ENCODE assay signal across 14 cellular contexts in the genomic region with DNA sequence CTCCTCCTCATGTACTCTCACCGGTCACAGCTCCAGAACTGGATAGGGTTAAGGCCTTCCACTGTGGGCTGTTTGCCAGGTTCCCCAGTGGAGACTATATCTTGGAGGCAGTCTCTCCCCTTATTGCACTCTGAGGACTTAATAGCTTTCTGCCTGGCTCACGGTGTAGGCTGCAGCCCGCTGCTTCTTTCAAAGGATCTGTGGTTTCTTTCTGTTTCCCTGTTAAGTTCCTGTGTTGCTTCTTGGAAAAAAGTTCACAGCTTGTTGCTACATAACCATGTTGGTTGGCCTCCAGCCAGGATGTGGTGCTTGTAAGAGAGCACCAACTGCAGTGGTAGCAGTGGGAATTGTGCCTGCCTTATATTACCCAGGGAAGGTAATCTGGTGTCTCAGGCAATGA. TPM values are rescaled to one million over a fixed set of nuclear protein-coding genes. Genes with fewer than 3 reads are reported as not detected.
A peak's percentile ranks its signal among the peaks of the same experiment; 100 is the strongest.
DNase-seq lines count a peak whose midpoint lies in the region; ATAC-seq and TF ChIP-seq lines count a peak whose summit lies in the region.
"Had no signal": no experiment of that assay in that cellular context is flagged by ENCODE, and none has a peak within 500 bp of the region (broad histone marks: within the 10 kb centered on the region; RNA-seq: fewer than 3 reads in every experiment).

No MANE protein-coding gene starts in this region.

- in situ Hi-C loops in astrocyte of the cerebellum (cut with HindIII; ENCODE audit: low sequenced_read_pairs), result no loop called here

- no peak for TF ChIP-seq POLR2A in thyroid gland (IDR thresholded peaks at IDR 0.05)

- TF ChIP-seq CTCF in astrocyte of the cerebellum (IDR thresholded peaks at IDR 0.05; ENCODE audit: low read depth, low read length, missing control alignments) (no peak), thyroid gland (IDR thresholded peaks at IDR 0.05) (no peak)

- no peak overlapping the region for H3K4me3 ChIP-seq in astrocyte of the cerebellum (ENCODE audit: low read depth, low read length)
- no peak overlapping the region for H3K4me3 ChIP-seq in thyroid gland (replicated peaks in 1 of 3)

- H3K36me3 ChIP-seq in thyroid gland, result no peaks in the 10 kb centered on the region
- H3K36me3 ChIP-seq: neutrophil had no signal

- intact Hi-C loops in thyroid gland (cut with DNase I), result no loop called here

- H3K9me3 ChIP-seq in thyroid gland, result no peaks in the 10 kb centered on the region
- H3K9me3 ChIP-seq: neutrophil had no signal

- peaks cover 0 to 6% of the 10 kb centered on the region in 2 donors for H3K4me1 ChIP-seq in thyroid gland

- ATAC-seq in left lobe of liver (no peak), HG02970 (IDR thresholded peaks at IDR 0.05; ENCODE audit: low FRiP score, unreplicated experiment) (no peak), HG03045 (IDR thresholded peaks at IDR 0.05; ENCODE audit: unreplicated experiment) (no peak)
- ATAC-seq: PC-3 had no signal

- WGBS in thyroid gland, 2 donors, result 5 to 24% methylated on average over 3 of the region's 3 CpGs

- no peaks in the 10 kb centered on the region for H3K27me3 ChIP-seq in thyroid gland
- H3K27me3 ChIP-seq: neutrophil had no signal

- H3K27ac ChIP-seq in thyroid gland, result no peak overlapping the region
- H3K27ac ChIP-seq: neutrophil had no signal

- DNase-seq in MV-4-11 (lab: John Stamatoyannopoulos, UW), result peak; percentile 45
- DNase-seq in astrocyte of the cerebellum (ENCODE audit: low read depth), result peak; percentile 34
- peak; percentile 43 for DNase-seq in left lobe of liver (ENCODE audit: low spot score)
- peak; percentile 82 to 86 for DNase-seq in thyroid gland
- DNase-seq in stimulated activated CD4-positive, alpha-beta T cell treated with anti-CD3 and anti-CD28 coated beads, Interleukin-4, amount 100 ng/mL, for 4 hours, result no peak
- DNase-seq: activated naive CD4-positive, alpha-beta T cell treated with anti-CD3 and anti-CD28 coated beads, Interleukin-2, amount 10 ng/mL, durations not matched to agents 7 days and 5 days; NCI-H1694 treated with DMSO at 0.1 percent for 48 hours; PC-3; stimulated activated CD4-positive, alpha-beta T cell treated with anti-CD3 and anti-CD28 coated beads, Interleukin-4, amount 100 ng/mL, for 1 hour; T-helper 9 cell had no signal

RNA-seq across cellular contexts. Expression of a gene that starts 24.9 kb away (rescaled TPM):
- total RNA-seq in left lobe of liver, result 0.13 TPM
- total RNA-seq in thyroid gland, result 1 to 10 TPM; 3.8 to 4.8 (median 4.2) TPM
- total RNA-seq: fibroblast of villous mesenchyme, PC-3 had no signal

Comparison
In these comparisons a context has a peak if more than half of its experiments do, and no peak if none do; other contexts are left out.
1. DNase-seq: peak in MV-4-11 (single experiment), astrocyte of the cerebellum (single experiment), left lobe of liver (single experiment) and thyroid gland (2 of 2); none in stimulated activated CD4-positive, alpha-beta T cell treated with anti-CD3 and anti-CD28 coated beads, Interleukin-4, amount 100 ng/mL, for 4 hours (0 of 2).